ENCODE assay signal across 8 cellular contexts in genomic region chr7:137656227-137656849, GRCh38.
DNase-seq lines count a peak whose midpoint lies in the region; ATAC-seq and TF ChIP-seq lines count a peak whose summit lies in the region.

No MANE protein-coding gene starts in this region.

- H3K4me1 Mint-ChIP-seq in chondrocyte (ENCODE audit: low read depth), result peaks cover 23% of the 10 kb centered on the region

- DNase-seq in AG08395 (ENCODE audit: low spot score) (peak; percentile 72), NCI-H2196 (lab: John Stamatoyannopoulos, UW; ENCODE audit: unreplicated experiment) (peak; percentile 58), chondrocyte (ENCODE audit: low spot score) (no peak), left kidney (ENCODE audit: low read depth, low spot score) (peak; percentile 87)
- DNase-seq in activated CD4-positive, CD25-positive, alpha-beta regulatory T cell treated with anti-CD3 and anti-CD28 coated beads, Interleukin-2, amount 50 U/mL, for 16 hours (ENCODE audit: low read depth, low spot score), result peak; percentile 21
- peak; percentile 28 to 54 for DNase-seq in stimulated activated CD4-positive, alpha-beta T cell treated with anti-CD3 and anti-CD28 coated beads, Interleukin-4, amount 100 ng/mL, for 4 hours

- H3K9me3 Mint-ChIP-seq in chondrocyte (ENCODE audit: low read depth), result no peaks in the 10 kb centered on the region

- no peak overlapping the region for H3K4me3 Mint-ChIP-seq in chondrocyte (ENCODE audit: unreplicated experiment)

- H3K36me3 Mint-ChIP-seq in chondrocyte (ENCODE audit: low read depth), result peaks cover 6% of the 10 kb centered on the region

- peak; percentile 96 for TF ChIP-seq CTCF in chondrocyte (IDR thresholded peaks at IDR 0.05)

- ATAC-seq in GM18517 (IDR thresholded peaks at IDR 0.05; ENCODE audit: unreplicated experiment), result peak; percentile 63
- peak; percentile 90 for ATAC-seq in HG03139 (IDR thresholded peaks at IDR 0.05; ENCODE audit: unreplicated experiment)

- no peaks in the 10 kb centered on the region for H3K27me3 Mint-ChIP-seq in chondrocyte (ENCODE audit: low read depth)

- peak overlapping the region; percentile 79 for H3K27ac Mint-ChIP-seq in chondrocyte (ENCODE audit: unreplicated experiment)
